Comparison of ENCODE assay signal across 21 cellular contexts in the genomic region with DNA sequence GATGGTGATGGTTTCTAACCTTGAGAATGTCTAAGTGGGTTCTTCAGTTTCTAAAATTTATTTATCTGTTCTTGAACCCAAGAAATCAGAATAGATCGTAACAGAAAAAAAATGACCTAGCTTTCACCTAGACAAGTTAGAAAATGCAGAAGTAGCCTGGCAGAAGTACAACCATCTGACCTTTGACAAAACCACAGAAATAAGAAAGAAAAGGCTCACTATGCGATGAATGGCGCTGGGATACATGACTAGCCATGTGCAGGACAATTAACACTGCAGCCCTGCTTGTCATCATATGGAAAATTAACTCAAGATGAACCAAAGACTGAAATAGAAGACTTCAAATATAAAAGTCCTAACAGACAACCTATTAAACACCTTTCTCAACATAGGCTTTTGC. TPM values are rescaled to one million over a fixed set of nuclear protein-coding genes. Genes with fewer than 3 reads are reported as not detected.
"Had no signal": no experiment of that assay in that cellular context is flagged by ENCODE, and none has a peak within 500 bp of the region (broad histone marks: within the 10 kb centered on the region; RNA-seq: fewer than 3 reads in every experiment).

No MANE protein-coding gene starts in this region.

RNA-seq across cellular contexts. Expression of gene POTEG, which starts 5.7 kb away (rescaled TPM):
- total RNA-seq: activated CD4-positive, alpha-beta memory T cell treated with anti-CD3 and anti-CD28 coated beads for 36 hours; activated CD4-positive, alpha-beta T cell treated with anti-CD3 and anti-CD28 coated beads, Interleukin-2, amount 10 ng/mL, durations not matched to agents 24 days and 14 days; activated CD8-positive, alpha-beta memory T cell treated with anti-CD3 and anti-CD28 coated beads for 36 hours; activated CD8-positive, alpha-beta T cell treated with anti-CD3 and anti-CD28 coated beads for 36 hours; activated naive CD4-positive, alpha-beta T cell treated with anti-CD3 and anti-CD28 coated beads for 36 hours; activated naive CD4-positive, alpha-beta T cell treated with anti-CD3 and anti-CD28 coated beads, Interleukin-2, amount 50 U/mL, for 72 hours; activated naive CD8-positive, alpha-beta T cell treated with anti-CD3 and anti-CD28 coated beads for 36 hours; activated T-cell treated with anti-CD3 and anti-CD28 coated beads, Interleukin-2, amount 50 U/mL, for 4 hours; activated T-cell treated with anti-CD3 and anti-CD28 coated beads, Interleukin-2, amount 50 U/mL, for 72 hours; activated T-helper 1 cell treated with anti-CD3 and anti-CD28 coated beads, Interleukin-12 subunit alpha, Interleukin-12 subunit beta, Interleukin-2, Interleukin-4 antibody, amounts not matched to agents 30 ng/mL and 10 ng/mL and 1 ng/mL, durations not matched to agents 14 hours and 24 hours and 36 hours; activated T-helper 17 cell treated with anti-CD3 and anti-CD28 coated beads, Interleukin-2, amount 50 U/mL, for 72 hours; adrenal gland; aorta; astrocyte; body of pancreas; breast epithelium; cardiac septum; cerebellum; T-helper 17 cell; T-helper 2 cell treated with Interferon-gamma antibody and Interleukin-4, amounts not matched to agents 100 ng/mL and 5 ng/mL, for 36 hours; WTC11 had no signal
